In the genomic region with DNA sequence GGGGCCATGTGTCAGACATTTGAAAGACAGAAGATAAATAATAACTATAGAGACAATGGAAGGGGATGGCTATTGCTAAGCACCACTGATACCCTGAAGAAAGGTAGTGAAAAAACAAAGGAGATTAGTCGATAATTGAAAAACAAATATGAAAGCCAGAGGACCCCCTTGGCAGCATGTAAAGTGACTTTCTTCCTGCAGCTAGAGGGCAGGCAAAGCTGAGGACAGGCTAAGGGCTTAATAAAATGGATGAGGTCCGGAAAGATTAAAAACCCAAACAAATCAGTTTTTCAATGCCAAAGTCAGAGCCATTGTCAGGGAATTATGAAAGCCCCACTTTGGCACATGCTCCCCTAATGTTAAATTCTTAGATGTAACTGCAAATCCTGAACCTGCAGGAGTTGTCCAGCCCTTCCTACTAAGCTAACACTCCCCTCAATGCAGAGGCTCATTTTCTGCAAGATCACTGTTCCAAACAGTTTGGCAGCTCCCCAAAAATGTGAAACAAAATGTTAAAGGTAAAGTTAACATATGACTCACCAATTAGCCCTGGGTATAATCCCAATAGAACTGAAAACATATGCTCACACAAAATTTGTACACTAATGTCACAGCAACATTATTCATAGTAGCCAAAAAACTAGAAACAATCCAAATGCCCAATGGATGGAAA, we compare ENCODE assay signal across 1 cellular context.
TF ChIP-seq lines count a peak whose summit lies in the region.

No MANE protein-coding gene starts in this region.

TF ChIP-seq in GM23338, 12 proteins besides CTCF, POLR2A, EP300 and RAD21:
- TF ChIP-seq POLR2AphosphoS5 (IDR thresholded peaks at IDR 0.05; ENCODE audit: low read depth) (no peak), ZNF114 (CRISPR knock-in tag; IDR thresholded peaks at IDR 0.05) (no peak), JUNB (IDR thresholded peaks at IDR 0.05; ENCODE audit: unreplicated experiment) (no peak), NANOG (IDR thresholded peaks at IDR 0.05; ENCODE audit: borderline replicate concordance) (no peak), STAT1 (IDR thresholded peaks at IDR 0.05; ENCODE audit: unreplicated experiment) (no peak), EZH2phosphoT487 (IDR thresholded peaks at IDR 0.05; ENCODE audit: unreplicated experiment) (no peak), EZH2 (IDR thresholded peaks at IDR 0.05; ENCODE audit: low read depth, unreplicated experiment) (no peak)
- TF ChIP-seq, protein P1, sequence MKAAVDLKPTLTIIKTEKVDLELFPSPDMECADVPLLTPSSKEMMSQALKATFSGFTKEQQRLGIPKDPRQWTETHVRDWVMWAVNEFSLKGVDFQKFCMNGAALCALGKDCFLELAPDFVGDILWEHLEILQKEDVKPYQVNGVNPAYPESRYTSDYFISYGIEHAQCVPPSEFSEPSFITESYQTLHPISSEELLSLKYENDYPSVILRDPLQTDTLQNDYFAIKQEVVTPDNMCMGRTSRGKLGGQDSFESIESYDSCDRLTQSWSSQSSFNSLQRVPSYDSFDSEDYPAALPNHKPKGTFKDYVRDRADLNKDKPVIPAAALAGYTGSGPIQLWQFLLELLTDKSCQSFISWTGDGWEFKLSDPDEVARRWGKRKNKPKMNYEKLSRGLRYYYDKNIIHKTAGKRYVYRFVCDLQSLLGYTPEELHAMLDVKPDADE (IDR thresholded peaks at IDR 0.05) = no peak
